In genomic region chr22:41589260-41589600, GRCh38 we compare ENCODE assay signal across 8 cellular contexts. TPM values are rescaled to one million over a fixed set of nuclear protein-coding genes. Genes with fewer than 3 reads are reported as not detected.
A peak's percentile ranks its signal among the peaks of the same experiment; 100 is the strongest.
DNase-seq lines count a peak whose midpoint lies in the region; ATAC-seq, FAIRE-seq and TF ChIP-seq lines count a peak whose summit lies in the region.

No MANE protein-coding gene starts in this region.

- H3K27me3 ChIP-seq in liver (ENCODE audit: control insufficient read depth in 4 of 4, insufficient read depth in 4 of 4, low read length in 3 of 4): no peaks in the 10 kb centered on the region
- no peaks in the 10 kb centered on the region for H3K27me3 ChIP-seq in thymus (ENCODE audit: control insufficient read depth, insufficient read depth)

- TF ChIP-seq POLR2A in H54 (IDR thresholded peaks at IDR 0.05; ENCODE audit: low read depth, low read length): no peak

- H3K36me3 ChIP-seq in liver (ENCODE audit: control insufficient read depth in 4 of 4, insufficient read depth in 3 of 4, low read depth in 1 of 4, low read length in 3 of 4): peaks cover 0 to 9% (median 5%) of the 10 kb centered on the region in 4 donors
- H3K36me3 ChIP-seq in thymus (ENCODE audit: control insufficient read depth, insufficient read depth): peaks cover 5% of the 10 kb centered on the region

- H3K4me1 ChIP-seq in liver (ENCODE audit: control insufficient read depth in 4 of 4, insufficient read depth in 4 of 4, low read length in 3 of 4) (peaks cover 8 to 24% (median 17%) of the 10 kb centered on the region in 4 donors), thymus (ENCODE audit: control insufficient read depth, insufficient read depth, low read length) (peaks cover 7% of the 10 kb centered on the region)

- peak overlapping the region; percentile 48 to 66 for H3K9ac ChIP-seq in liver (ENCODE audit: low read depth in 1 of 2, low read length in 2 of 2)

- no peaks in the 10 kb centered on the region for H3K27me3 Mint-ChIP-seq in central memory CD8-positive, alpha-beta T cell

- H3K27ac ChIP-seq in liver (ENCODE audit: low read depth in 1 of 2, low read length in 2 of 2) (peak overlapping the region; percentile 36 to 72), thymus (ENCODE audit: low read depth) (no peak overlapping the region)

- peak; percentile 13 for ATAC-seq in GM19328 (IDR thresholded peaks at IDR 0.05; ENCODE audit: unreplicated experiment)
- ATAC-seq in central memory CD8-positive, alpha-beta T cell (replicated peaks; ENCODE audit: extremely low read depth, poor library complexity, severe bottlenecking): no peak

- H3K9me3 ChIP-seq in liver (ENCODE audit: control insufficient read depth in 4 of 4, low read length in 3 of 4) (no peaks in the 10 kb centered on the region), thymus (ENCODE audit: control insufficient read depth) (no peaks in the 10 kb centered on the region)

- H3K4me3 Mint-ChIP-seq in central memory CD8-positive, alpha-beta T cell: peak overlapping the region; percentile 89

- peak; percentile 49 for DNase-seq in Ammon's horn (ENCODE audit: low spot score)
- DNase-seq in NCI-H1092 treated with DMSO at 0.1 percent for 48 hours (lab: John Stamatoyannopoulos, UW): peak; percentile 15
- no peak for DNase-seq in central memory CD8-positive, alpha-beta T cell (ENCODE audit: low spot score in 2 of 2)
- no peak for DNase-seq in inferior parietal cortex (ENCODE audit: extremely low spot score)
- no peak for DNase-seq in H54 (ENCODE audit: insufficient read length, low spot score)

- TF ChIP-seq RAD21 in liver (IDR thresholded peaks at IDR 0.05): no peak

- peaks cover 30% of the 10 kb centered on the region for H3K4me1 Mint-ChIP-seq in central memory CD8-positive, alpha-beta T cell

- TF ChIP-seq CTCF in liver (IDR thresholded peaks at IDR 0.05; ENCODE audit: low read depth, low read length, missing input control): no peak

- peak overlapping the region; percentile 58 for H3K27ac Mint-ChIP-seq in central memory CD8-positive, alpha-beta T cell (ENCODE audit: low read depth)

- no peak for FAIRE-seq in H54 (lab: Jason Lieb, UNC)

- peaks cover 7% of the 10 kb centered on the region for H3K36me3 Mint-ChIP-seq in central memory CD8-positive, alpha-beta T cell (ENCODE audit: insufficient read depth)

- H3K9me3 Mint-ChIP-seq in central memory CD8-positive, alpha-beta T cell: no peaks in the 10 kb centered on the region

- 1% methylated on average over 18 of the region's 18 CpGs for WGBS in liver
- 11% methylated on average over 18 of the region's 18 CpGs for WGBS in thymus

- peak overlapping the region; percentile 78 to 81 (median 80) for H3K4me3 ChIP-seq in liver (ENCODE audit: low read depth in 1 of 3, low read length in 3 of 3)
- H3K4me3 ChIP-seq in thymus (ENCODE audit: low read length): peak overlapping the region; percentile 61

TF ChIP-seq in liver, 16 proteins besides CTCF, POLR2A, EP300 and RAD21:
- TF ChIP-seq SP1 (IDR thresholded peaks at IDR 0.05): no peak
- TF ChIP-seq RXRA (IDR thresholded peaks at IDR 0.05): no peak
- TF ChIP-seq HNF4A (conservative IDR thresholded peaks at IDR 0.05): no peak
- TF ChIP-seq YY1 (IDR thresholded peaks at IDR 0.05): no peak
- no peak for TF ChIP-seq ATF3 (IDR thresholded peaks at IDR 0.05)
- no peak for TF ChIP-seq EGR1 (IDR thresholded peaks at IDR 0.05; ENCODE audit: low read depth in 2 of 2)
- no peak for TF ChIP-seq HNF4G (IDR thresholded peaks at IDR 0.05)
- no peak for TF ChIP-seq FOXA2 (IDR thresholded peaks at IDR 0.05)

RNA-seq across cellular contexts. Expression of gene PMM1, which starts 0.4 kb away (rescaled TPM):
- 10 to 100 TPM; 24.9 to 30.1 TPM for total RNA-seq in liver
- polyA plus RNA-seq in liver (10 to 100 TPM; 35.1 to 50.2 TPM), thymus (51.1 TPM)

RNA-seq across cellular contexts. Expression of gene CSDC2, which starts 28.4 kb away (rescaled TPM):
- total RNA-seq in liver: under 1 TPM; 0.17 to 0.33 TPM
- polyA plus RNA-seq in liver (10 to 100 TPM in 1 of 2 donors, under 1 TPM in 1; 0.42 to 12.2 TPM), thymus (3.0 TPM)

RNA-seq across cellular contexts. Expression of gene DESI1, which starts 31.6 kb away (rescaled TPM):
- total RNA-seq in liver: 10 to 100 TPM; 16.4 to 46.9 TPM
- 100 to 1,000 TPM in 1 of 2 donors, 10 to 100 TPM in 1; 34.3 to 102 TPM for polyA plus RNA-seq in liver
- 14.6 TPM for polyA plus RNA-seq in thymus

RNA-seq across cellular contexts. Expression of gene XRCC6, which starts 31.9 kb away (rescaled TPM):
- total RNA-seq in liver: 100 to 1,000 TPM; 104 to 148 TPM
- polyA plus RNA-seq in liver: 10 to 100 TPM; 81.8 to 87.9 TPM
- 126 TPM for polyA plus RNA-seq in thymus

RNA-seq across cellular contexts. Expression of gene POLR3H, which starts 45.0 kb away (rescaled TPM):
- 10 to 100 TPM; 11.7 to 21.9 TPM for total RNA-seq in liver
- 10 to 100 TPM; 32.2 to 37.7 TPM for polyA plus RNA-seq in liver
- 14.9 TPM for polyA plus RNA-seq in thymus

Comparison
In these comparisons a context has a peak if more than half of its experiments do, and no peak if none do; other contexts are left out.
1. DNase-seq: peak in Ammon's horn (single experiment) and NCI-H1092 treated with DMSO at 0.1 percent for 48 hours (single experiment); none in central memory CD8-positive, alpha-beta T cell (0 of 2), inferior parietal cortex (single experiment) and H54 (single experiment).